18 cellular contexts compared by ENCODE assay signal in the genomic region with DNA sequence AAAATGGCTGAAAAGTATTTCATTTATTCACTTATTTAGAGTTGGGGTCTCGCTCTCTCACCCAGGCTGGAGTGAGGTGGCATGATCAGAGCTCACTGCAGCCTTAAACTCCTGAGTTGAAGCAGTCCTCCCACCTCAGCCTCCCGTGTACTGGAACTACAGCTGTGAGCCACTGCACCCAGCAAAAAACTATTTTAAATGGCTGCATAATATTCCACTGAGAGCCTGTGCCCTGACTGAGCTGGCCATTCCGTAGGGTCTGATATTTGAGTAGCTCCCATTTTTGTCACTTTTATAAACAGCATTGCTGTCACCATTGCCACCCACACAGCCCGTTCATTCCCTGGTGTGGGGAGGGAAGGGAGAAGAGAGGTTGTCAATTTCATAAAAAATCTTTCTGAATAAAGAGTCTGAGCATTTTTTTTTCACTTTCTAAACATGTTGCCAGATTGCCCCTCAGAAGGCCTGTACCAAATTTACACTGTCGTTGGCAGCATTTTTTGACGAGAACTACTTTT. TPM values are rescaled to one million over a fixed set of nuclear protein-coding genes. Genes with fewer than 3 reads are reported as not detected.
A peak's percentile ranks its signal among the peaks of the same experiment; 100 is the strongest.
DNase-seq lines count a peak whose midpoint lies in the region; ATAC-seq, FAIRE-seq and TF ChIP-seq lines count a peak whose summit lies in the region.
"Had no signal": no experiment of that assay in that cellular context is flagged by ENCODE, and none has a peak within 500 bp of the region (broad histone marks: within the 10 kb centered on the region; RNA-seq: fewer than 3 reads in every experiment).

No MANE protein-coding gene starts in this region.

- 93 to 96% methylated on average over 6 of the region's 6 CpGs for WGBS in heart right ventricle, 2 donors

- H3K9ac ChIP-seq in astrocyte (ENCODE audit: low read length) = no peak overlapping the region

- intact Hi-C loops in left ventricle myocardium inferior (cut with micrococcal nuclease) (no loop called here), heart right ventricle (cut with DNase I) (no loop called here), vagina (cut with DNase I) (no loop called here)

- H3K4me3 ChIP-seq in left ventricle myocardium inferior (no peak overlapping the region), heart right ventricle (no peak overlapping the region), astrocyte (ENCODE audit: insufficient read depth, low read depth, low read length) (no peak overlapping the region), muscle layer of duodenum (ENCODE audit: low read depth in 1 of 2, low read length in 2 of 2) (no peak overlapping the region), vagina (no peak overlapping the region)
- H3K4me3 ChIP-seq: colonic mucosa, left lung, sigmoid colon had no signal

- no peak for FAIRE-seq in astrocyte (lab: Jason Lieb, UNC)

- H3K27me3 ChIP-seq in left ventricle myocardium inferior (ENCODE audit: low read depth) = no peaks in the 10 kb centered on the region
- no peaks in the 10 kb centered on the region for H3K27me3 ChIP-seq in heart right ventricle
- H3K27me3 ChIP-seq in astrocyte (ENCODE audit: insufficient read depth, low read length) = no peaks in the 10 kb centered on the region
- H3K27me3 ChIP-seq in muscle layer of duodenum (ENCODE audit: low read depth, low read length) = no peaks in the 10 kb centered on the region
- no peaks in the 10 kb centered on the region for H3K27me3 ChIP-seq in vagina
- H3K27me3 ChIP-seq: colonic mucosa, left lung, sigmoid colon had no signal

- peaks cover 35% of the 10 kb centered on the region for H3K4me1 Mint-ChIP-seq in astrocyte (ENCODE audit: low read depth, unreplicated experiment)

- no peak overlapping the region for H3K4me2 ChIP-seq in astrocyte (ENCODE audit: low read length)

- no peaks in the 10 kb centered on the region for H3K27me3 Mint-ChIP-seq in astrocyte (ENCODE audit: low read depth, unreplicated experiment)

- H3K4me3 Mint-ChIP-seq in astrocyte (ENCODE audit: unreplicated experiment) = no peak overlapping the region
- H3K4me3 Mint-ChIP-seq: activated CD4-positive, alpha-beta T cell treated with anti-CD3 and anti-CD28 coated beads for 36 hours; stimulated activated naive B cell treated with anti-CD40 and anti-IgM and Interleukin-4, amounts not matched to agents 10 μg/mL and 1 μg/mL and 100 μg/mL, for 72 hours had no signal

- H3K27ac Mint-ChIP-seq in astrocyte (ENCODE audit: unreplicated experiment) = peak overlapping the region; percentile 26

- no peaks in the 10 kb centered on the region for H3K79me2 ChIP-seq in astrocyte (ENCODE audit: insufficient read depth, low read length)

- H3K9me3 ChIP-seq in left ventricle myocardium inferior (replicated peaks) (no peaks in the 10 kb centered on the region), heart right ventricle (no peaks in the 10 kb centered on the region), astrocyte (ENCODE audit: insufficient read depth, low read depth, low read length) (no peaks in the 10 kb centered on the region), muscle layer of duodenum (ENCODE audit: control insufficient read depth in 1 of 2, low read length in 2 of 2) (no peaks in the 10 kb centered on the region), vagina (no peaks in the 10 kb centered on the region)
- H3K9me3 ChIP-seq: colonic mucosa, left lung, sigmoid colon had no signal

- no peak overlapping the region for H2AFZ ChIP-seq in astrocyte (ENCODE audit: low read depth, low read length)

- DNase-seq in left ventricle myocardium inferior = no peak
- no peak for DNase-seq in heart right ventricle
- no peak for DNase-seq in astrocyte (ENCODE audit: low read depth)
- DNase-seq in vagina (ENCODE audit: extremely low spot score in 2 of 2) = no peak
- no peak for DNase-seq in SHP77 treated with DMSO at 0.1 percent for 48 hours (lab: John Stamatoyannopoulos, UW)
- no peak for DNase-seq in Ammon's horn (ENCODE audit: low spot score)
- DNase-seq: activated CD4-positive, alpha-beta T cell treated with anti-CD3 and anti-CD28 coated beads for 36 hours; amniotic stem cell; colonic mucosa; GOT3; left lung; NCI-H1694; NCI-H526; sigmoid colon; stimulated activated naive B cell treated with anti-CD40 and anti-IgM and Interleukin-4, amounts not matched to agents 10 μg/mL and 1 μg/mL and 100 μg/mL, for 72 hours had no signal

- H3K36me3 Mint-ChIP-seq in astrocyte (ENCODE audit: low read depth, unreplicated experiment) = no peaks in the 10 kb centered on the region
- H3K36me3 Mint-ChIP-seq: stimulated activated naive B cell treated with anti-CD40 and anti-IgM and Interleukin-4, amounts not matched to agents 10 μg/mL and 1 μg/mL and 100 μg/mL, for 72 hours had no signal

- ATAC-seq in heart right ventricle = no peak
- ATAC-seq in GM21423 (IDR thresholded peaks at IDR 0.05; ENCODE audit: unreplicated experiment) = no peak

- H3K27ac ChIP-seq in left ventricle myocardium inferior (replicated peaks) = peak overlapping the region; percentile 71
- peak overlapping the region in 3 of 10 donors; percentile 44 to 89 (median 62) for H3K27ac ChIP-seq in heart right ventricle
- no peak overlapping the region for H3K27ac ChIP-seq in astrocyte (ENCODE audit: low read depth, low read length)
- peak overlapping the region; percentile 14 for H3K27ac ChIP-seq in muscle layer of duodenum (ENCODE audit: low read length)
- peak overlapping the region; percentile 68 for H3K27ac ChIP-seq in vagina

- H3K9me3 Mint-ChIP-seq in astrocyte (ENCODE audit: unreplicated experiment) = no peaks in the 10 kb centered on the region
- H3K9me3 Mint-ChIP-seq: stimulated activated naive B cell treated with anti-CD40 and anti-IgM and Interleukin-4, amounts not matched to agents 10 μg/mL and 1 μg/mL and 100 μg/mL, for 72 hours had no signal

- TF ChIP-seq CTCF in left ventricle myocardium inferior (IDR thresholded peaks at IDR 0.05; ENCODE audit: borderline replicate concordance) = no peak
- no peak for TF ChIP-seq CTCF in heart right ventricle (IDR thresholded peaks at IDR 0.05)
- no peak for TF ChIP-seq CTCF in astrocyte (IDR thresholded peaks at IDR 0.05; ENCODE audit: insufficient read depth, low read depth, low read length)
- TF ChIP-seq CTCF in vagina (IDR thresholded peaks at IDR 0.05) = no peak

- H3K36me3 ChIP-seq in left ventricle myocardium inferior = no peaks in the 10 kb centered on the region
- H3K36me3 ChIP-seq in heart right ventricle = no peaks in the 10 kb centered on the region
- H3K36me3 ChIP-seq in astrocyte (ENCODE audit: insufficient read depth, low read length) = no peaks in the 10 kb centered on the region
- H3K36me3 ChIP-seq in muscle layer of duodenum (ENCODE audit: control insufficient read depth in 1 of 2, insufficient read depth in 2 of 2, low read length in 2 of 2) = no peaks in the 10 kb centered on the region
- no peaks in the 10 kb centered on the region for H3K36me3 ChIP-seq in vagina
- H3K36me3 ChIP-seq: colonic mucosa, left lung, sigmoid colon had no signal

- peaks cover 52% of the 10 kb centered on the region for H3K4me1 ChIP-seq in left ventricle myocardium inferior
- peaks cover 0 to 47% (median 32%) of the 10 kb centered on the region in 9 donors for H3K4me1 ChIP-seq in heart right ventricle
- H3K4me1 ChIP-seq in astrocyte (ENCODE audit: insufficient read depth, low read length) = peaks cover 26% of the 10 kb centered on the region
- H3K4me1 ChIP-seq in muscle layer of duodenum (ENCODE audit: control insufficient read depth in 1 of 2, insufficient read depth in 2 of 2, low read length in 2 of 2) = peaks cover 0 to 14% of the 10 kb centered on the region in 2 donors
- peaks cover 31% of the 10 kb centered on the region for H3K4me1 ChIP-seq in vagina

- no peak for TF ChIP-seq POLR2A in vagina (IDR thresholded peaks at IDR 0.05)

- no peaks in the 10 kb centered on the region for H4K20me1 ChIP-seq in astrocyte (ENCODE audit: insufficient read depth, low read length)

RNA-seq across cellular contexts. Expression of a gene that starts 7.0 kb away (rescaled TPM):
- 63.5 TPM for total RNA-seq in left ventricle myocardium inferior
- total RNA-seq in heart right ventricle = 10 to 100 TPM; 42.5 to 91.4 (median 63.5) TPM
- 10 to 100 TPM; 47.4 to 97.4 TPM for polyA plus RNA-seq in heart right ventricle
- 80.4 and 96.9 TPM in 2 replicates for total RNA-seq in astrocyte
- total RNA-seq in vagina = 36.8 TPM
- total RNA-seq: T-helper 2 cell treated with Interferon-gamma antibody and Interleukin-4, amounts not matched to agents 100 ng/mL and 5 ng/mL, for 36 hours had no signal
